ENCODE assay signal across 1 cellular context in the genomic region with DNA sequence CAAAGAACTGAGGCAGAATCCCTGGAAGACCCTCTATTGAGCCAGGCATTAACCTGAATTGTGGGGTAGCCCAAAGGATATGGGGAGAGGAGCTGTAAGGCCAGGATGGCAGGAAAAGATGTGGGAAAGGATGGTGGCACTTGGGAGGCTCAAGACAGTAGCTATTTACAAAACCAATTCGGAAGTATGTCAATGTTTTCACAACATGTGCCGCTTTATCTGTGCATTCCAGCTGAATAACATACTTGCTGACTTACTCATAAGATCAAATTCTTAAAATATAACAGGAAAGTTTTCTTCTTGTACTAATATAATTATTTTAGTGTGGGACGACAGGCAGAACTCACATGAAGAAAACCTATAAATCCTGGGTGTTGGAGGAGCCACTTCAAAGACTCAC.
TF ChIP-seq lines count a peak whose summit lies in the region.

No MANE protein-coding gene starts in this region.

TF ChIP-seq in HCT116, 20 proteins besides CTCF, POLR2A, EP300 and RAD21 (continued from another document):
- TF ChIP-seq EZH2phosphoT487 (IDR thresholded peaks at IDR 0.05; ENCODE audit: borderline replicate concordance) (no peak), YY1 (IDR thresholded peaks at IDR 0.05; ENCODE audit: extremely low read depth, insufficient replicate concordance, low read depth, low read length) (no peak)
- TF ChIP-seq, protein P1, sequence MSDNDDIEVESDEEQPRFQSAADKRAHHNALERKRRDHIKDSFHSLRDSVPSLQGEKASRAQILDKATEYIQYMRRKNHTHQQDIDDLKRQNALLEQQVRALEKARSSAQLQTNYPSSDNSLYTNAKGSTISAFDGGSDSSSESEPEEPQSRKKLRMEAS (IDR thresholded peaks at IDR 0.05), result no peak
